ENCODE assay signal across 18 cellular contexts in the genomic region with DNA sequence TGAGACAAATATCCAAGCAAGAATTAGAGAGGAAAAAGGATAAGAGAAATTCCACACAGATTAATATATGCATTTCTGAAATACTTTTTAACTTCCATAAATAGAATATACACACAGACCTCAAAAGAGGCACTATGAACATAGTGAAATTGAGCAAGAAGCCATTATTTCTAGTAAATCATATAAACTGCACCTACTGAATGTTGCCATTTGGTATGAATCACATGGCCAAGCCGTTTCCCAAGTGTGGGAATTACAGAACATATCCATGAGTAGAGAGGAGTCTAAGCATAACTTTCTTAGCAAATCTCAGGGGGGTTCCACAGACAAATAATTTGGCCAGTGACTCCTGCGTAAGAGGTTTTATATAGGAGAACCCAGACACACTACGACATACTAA.
DNase-seq lines count a peak whose midpoint lies in the region; ATAC-seq, FAIRE-seq and TF ChIP-seq lines count a peak whose summit lies in the region.
"Had no signal": no experiment of that assay in that cellular context is flagged by ENCODE, and none has a peak within 500 bp of the region (broad histone marks: within the 10 kb centered on the region; RNA-seq: fewer than 3 reads in every experiment).

No MANE protein-coding gene starts in this region.

- H3K27ac ChIP-seq in KOPT-K1 (ENCODE audit: low read depth, low read length, poor library complexity, severe bottlenecking) = peak overlapping the region; percentile 40
- peak overlapping the region; percentile 6 for H3K27ac ChIP-seq in brain microvascular endothelial cell
- H3K27ac ChIP-seq: KMS-11, right lobe of liver, upper lobe of right lung had no signal

- peaks cover 6% of the 10 kb centered on the region for H3K36me3 Mint-ChIP-seq in mesothelial cell of epicardium
- H3K36me3 Mint-ChIP-seq in endothelial cell (ENCODE audit: low read depth, unreplicated experiment) = no peaks in the 10 kb centered on the region
- H3K36me3 Mint-ChIP-seq: natural killer cell treated with Interleukin-12 subunit alpha and Interleukin-12 subunit beta and Interleukin-15 and Interleukin-18, amount 100 ng/mL, for 72 hours had no signal

- H3K27me3 Mint-ChIP-seq in mesothelial cell of epicardium (ENCODE audit: low read depth) = no peaks in the 10 kb centered on the region
- H3K27me3 Mint-ChIP-seq in endothelial cell (ENCODE audit: unreplicated experiment) = no peaks in the 10 kb centered on the region
- no peaks in the 10 kb centered on the region for H3K27me3 Mint-ChIP-seq in stimulated activated naive CD8-positive, alpha-beta T cell treated with anti-CD3 and anti-CD28 coated beads, Interleukin-15, amount 100 ng/mL, for 72 hours
- H3K27me3 Mint-ChIP-seq: natural killer cell treated with Interleukin-12 subunit alpha and Interleukin-12 subunit beta and Interleukin-15 and Interleukin-18, amount 100 ng/mL, for 72 hours had no signal

- H3K4me1 Mint-ChIP-seq in mesothelial cell of epicardium (peaks cover 12% of the 10 kb centered on the region), endothelial cell (ENCODE audit: unreplicated experiment) (peaks cover 19% of the 10 kb centered on the region)
- H3K4me1 Mint-ChIP-seq in stimulated activated naive CD8-positive, alpha-beta T cell treated with anti-CD3 and anti-CD28 coated beads, Interleukin-15, amount 100 ng/mL, for 72 hours = peaks cover 46% of the 10 kb centered on the region

- H3K27ac Mint-ChIP-seq in mesothelial cell of epicardium (peak overlapping the region; percentile 28), endothelial cell (ENCODE audit: unreplicated experiment) (no peak overlapping the region)
- no peak overlapping the region for H3K27ac Mint-ChIP-seq in stimulated activated naive CD8-positive, alpha-beta T cell treated with anti-CD3 and anti-CD28 coated beads, Interleukin-15, amount 100 ng/mL, for 72 hours
- H3K27ac Mint-ChIP-seq: natural killer cell treated with Interleukin-12 subunit alpha and Interleukin-12 subunit beta and Interleukin-15 and Interleukin-18, amount 100 ng/mL, for 72 hours had no signal

- H3K4me3 ChIP-seq in AG10803 (ENCODE audit: low read length) (no peak overlapping the region), brain microvascular endothelial cell (ENCODE audit: low read depth, low read length) (no peak overlapping the region)
- H3K4me3 ChIP-seq: right lobe of liver, upper lobe of right lung had no signal

- no peak for ATAC-seq in stimulated activated naive CD8-positive, alpha-beta T cell treated with anti-CD3 and anti-CD28 coated beads, Interleukin-15, amount 100 ng/mL, for 72 hours
- ATAC-seq: right lobe of liver, upper lobe of right lung had no signal

- in situ Hi-C loops in brain microvascular endothelial cell (cut with HindIII; ENCODE audit: low pct_ligation_motif_present, low sequenced_read_pairs) = no loop called here

- H3K9me3 Mint-ChIP-seq in mesothelial cell of epicardium (no peaks in the 10 kb centered on the region), endothelial cell (ENCODE audit: unreplicated experiment) (no peaks in the 10 kb centered on the region)
- no peaks in the 10 kb centered on the region for H3K9me3 Mint-ChIP-seq in stimulated activated naive CD8-positive, alpha-beta T cell treated with anti-CD3 and anti-CD28 coated beads, Interleukin-15, amount 100 ng/mL, for 72 hours
- H3K9me3 Mint-ChIP-seq: H9; natural killer cell treated with Interleukin-12 subunit alpha and Interleukin-12 subunit beta and Interleukin-15 and Interleukin-18, amount 100 ng/mL, for 72 hours had no signal

- no peaks in the 10 kb centered on the region for H3K27me3 ChIP-seq in brain microvascular endothelial cell (replicated peaks)
- H3K27me3 ChIP-seq: right lobe of liver, upper lobe of right lung had no signal

- no peaks in the 10 kb centered on the region for H3K9me3 ChIP-seq in KOPT-K1 (ENCODE audit: insufficient read depth, low read length, poor library complexity, severe bottlenecking)
- H3K9me3 ChIP-seq: right lobe of liver, upper lobe of right lung had no signal

- no peak overlapping the region for H3K4me3 Mint-ChIP-seq in mesothelial cell of epicardium
- H3K4me3 Mint-ChIP-seq in endothelial cell (ENCODE audit: unreplicated experiment) = no peak overlapping the region
- H3K4me3 Mint-ChIP-seq in stimulated activated naive CD8-positive, alpha-beta T cell treated with anti-CD3 and anti-CD28 coated beads, Interleukin-15, amount 100 ng/mL, for 72 hours = peak overlapping the region in 1 of 2 donors; percentile 44
- H3K4me3 Mint-ChIP-seq: H9; natural killer cell treated with Interleukin-12 subunit alpha and Interleukin-12 subunit beta and Interleukin-15 and Interleukin-18, amount 100 ng/mL, for 72 hours had no signal

- no peak for FAIRE-seq in D721Med (lab: Jason Lieb, UNC)

- TF ChIP-seq CTCF in AG10803 (conservative IDR thresholded peaks at IDR 0.05; ENCODE audit: low read length) = no peak
- TF ChIP-seq CTCF in brain microvascular endothelial cell (IDR thresholded peaks at IDR 0.05; ENCODE audit: low read depth, low read length, missing control alignments) = no peak
- no peak for TF ChIP-seq CTCF in mesothelial cell of epicardium (IDR thresholded peaks at IDR 0.05; ENCODE audit: unreplicated experiment)
- no peak for TF ChIP-seq CTCF in endothelial cell (IDR thresholded peaks at IDR 0.05; ENCODE audit: unreplicated experiment)
- TF ChIP-seq CTCF in D721Med (IDR thresholded peaks at IDR 0.05; ENCODE audit: insufficient read depth, missing control alignments) = no peak

- peak; percentile 86 for DNase-seq in AG10803 (ENCODE audit: low read depth)
- DNase-seq in brain microvascular endothelial cell = peak; percentile 27
- no peak for DNase-seq in mesothelial cell of epicardium (ENCODE audit: low spot score in 2 of 2, unreplicated experiment in 2 of 2)
- DNase-seq in endothelial cell (ENCODE audit: low spot score) = no peak
- DNase-seq in stimulated activated naive CD8-positive, alpha-beta T cell treated with anti-CD3 and anti-CD28 coated beads, Interleukin-15, amount 100 ng/mL, for 72 hours = no peak
- no peak for DNase-seq in NCI-H2081 treated with DMSO at 0.1 percent for 48 hours (lab: John Stamatoyannopoulos, UW)
- DNase-seq in D721Med (ENCODE audit: insufficient read length, low spot score) = no peak
- DNase-seq: activated effector memory CD4-positive, alpha-beta T cell treated with Interleukin-2 at 50 U/mL for 16 hours; foreskin melanocyte; H9; NCI-H1694 treated with DMSO at 0.1 percent for 48 hours; OCI-M1; right lobe of liver; stimulated activated CD4-positive, alpha-beta T cell treated with anti-CD3 and anti-CD28 coated beads, Interleukin-4, amount 100 ng/mL, for 4 hours; upper lobe of right lung had no signal

- H3K36me3 ChIP-seq in KOPT-K1 (ENCODE audit: insufficient read depth, low read length) (peaks cover 82% of the 10 kb centered on the region), brain microvascular endothelial cell (replicated peaks) (no peaks in the 10 kb centered on the region)
- H3K36me3 ChIP-seq: right lobe of liver, upper lobe of right lung had no signal

Comparison
In these comparisons a context has a peak if more than half of its experiments do, and no peak if none do; other contexts are left out.
1. DNase-seq: peak in AG10803 (single experiment) and brain microvascular endothelial cell (single experiment); none in mesothelial cell of epicardium (0 of 2), endothelial cell (single experiment), stimulated activated naive CD8-positive, alpha-beta T cell treated with anti-CD3 and anti-CD28 coated beads, Interleukin-15, amount 100 ng/mL, for 72 hours (0 of 2), NCI-H2081 treated with DMSO at 0.1 percent for 48 hours (single experiment) and D721Med (single experiment).